Comparison of ENCODE assay signal across 26 cellular contexts in genomic region chr13:62684359-62684758, GRCh38.
"Had no signal": no experiment of that assay in that cellular context is flagged by ENCODE, and none has a peak within 500 bp of the region (broad histone marks: within the 10 kb centered on the region; RNA-seq: fewer than 3 reads in every experiment).

No MANE protein-coding gene starts in this region.

- H3K9me3 Mint-ChIP-seq: activated B cell treated with CpG ODN at 0.5 μM for 24 hours; activated T-helper 17 cell treated with anti-CD3 and anti-CD28 coated beads, Interleukin-2, amount 50 U/mL, for 72 hours; neural crest cell had no signal

- H3K27ac ChIP-seq: dorsolateral prefrontal cortex, esophagus muscularis mucosa, hepatocyte, lower lobe of right lung, sigmoid colon, testis had no signal

- H3K36me3 ChIP-seq: esophagus muscularis mucosa, lower lobe of right lung, sigmoid colon had no signal

- H3K4me3 Mint-ChIP-seq: activated B cell treated with CpG ODN at 0.5 μM for 24 hours; activated CD4-positive, alpha-beta T cell treated with anti-CD3 and anti-CD28 coated beads for 36 hours; activated naive CD8-positive, alpha-beta T cell; activated T-cell treated with anti-CD3 and anti-CD28 coated beads, Interleukin-2, amount 50 U/mL, for 24 hours; activated T-helper 17 cell treated with anti-CD3 and anti-CD28 coated beads, Interleukin-2, amount 50 U/mL, for 72 hours; central memory CD8-positive, alpha-beta T cell; effector memory CD8-positive, alpha-beta T cell; immature natural killer cell; naive thymus-derived CD4-positive, alpha-beta T cell; neural crest cell; stimulated activated naive B cell treated with anti-CD40 and anti-IgM and Interleukin-4, amounts not matched to agents 10 μg/mL and 1 μg/mL and 100 μg/mL, for 72 hours had no signal

- H3K27me3 Mint-ChIP-seq: activated B cell treated with CpG ODN at 0.5 μM for 24 hours; activated CD4-positive, alpha-beta T cell treated with anti-CD3 and anti-CD28 coated beads for 36 hours; activated naive CD8-positive, alpha-beta T cell; activated T-cell treated with anti-CD3 and anti-CD28 coated beads, Interleukin-2, amount 50 U/mL, for 24 hours; activated T-helper 17 cell treated with anti-CD3 and anti-CD28 coated beads, Interleukin-2, amount 50 U/mL, for 72 hours; central memory CD8-positive, alpha-beta T cell; effector memory CD8-positive, alpha-beta T cell; naive thymus-derived CD4-positive, alpha-beta T cell; stimulated activated naive B cell treated with anti-CD40 and anti-IgM and Interleukin-4, amounts not matched to agents 10 μg/mL and 1 μg/mL and 100 μg/mL, for 72 hours had no signal

- H3K4me1 ChIP-seq: esophagus muscularis mucosa, lower lobe of right lung, sigmoid colon, testis had no signal

- DNase-seq: activated B cell treated with CpG ODN at 0.5 μM for 24 hours; activated CD4-positive, alpha-beta T cell treated with anti-CD3 and anti-CD28 coated beads for 36 hours; activated CD4-positive, alpha-beta T cell treated with anti-CD3 and anti-CD28 coated beads, Interleukin-2, amount 50 U/mL, for 4 hours; activated CD8-positive, alpha-beta memory T cell treated with anti-CD3 and anti-CD28 coated beads for 24 hours; activated CD8-positive, alpha-beta memory T cell treated with anti-CD3 and anti-CD28 coated beads, Interleukin-2, amount 50 U/mL, for 4 hours; activated T-cell treated with anti-CD3 and anti-CD28 coated beads, Interleukin-2, amount 50 U/mL, for 24 hours; dorsolateral prefrontal cortex; effector memory CD8-positive, alpha-beta T cell; glutamatergic neuron; immature natural killer cell; lower lobe of right lung; naive thymus-derived CD4-positive, alpha-beta T cell; sigmoid colon; stimulated activated CD4-positive, alpha-beta T cell treated with anti-CD3 and anti-CD28 coated beads, Interleukin-15, amount 100 ng/mL, for 24 hours; stimulated activated naive B cell treated with anti-CD40 and anti-IgM and Interleukin-4, amounts not matched to agents 10 μg/mL and 1 μg/mL and 100 μg/mL, for 72 hours; testis had no signal

- H3K4me3 ChIP-seq: dorsolateral prefrontal cortex, esophagus muscularis mucosa, hepatocyte, lower lobe of right lung, sigmoid colon, smooth muscle cell, testis had no signal

- H3K27ac Mint-ChIP-seq: activated B cell treated with CpG ODN at 0.5 μM for 24 hours; activated CD4-positive, alpha-beta T cell treated with anti-CD3 and anti-CD28 coated beads for 36 hours; activated naive CD8-positive, alpha-beta T cell; activated T-cell treated with anti-CD3 and anti-CD28 coated beads, Interleukin-2, amount 50 U/mL, for 24 hours; activated T-helper 17 cell treated with anti-CD3 and anti-CD28 coated beads, Interleukin-2, amount 50 U/mL, for 72 hours; effector memory CD8-positive, alpha-beta T cell; immature natural killer cell; naive thymus-derived CD4-positive, alpha-beta T cell; stimulated activated naive B cell treated with anti-CD40 and anti-IgM and Interleukin-4, amounts not matched to agents 10 μg/mL and 1 μg/mL and 100 μg/mL, for 72 hours had no signal

- H3K4me1 Mint-ChIP-seq: activated B cell treated with CpG ODN at 0.5 μM for 24 hours; activated CD4-positive, alpha-beta T cell treated with anti-CD3 and anti-CD28 coated beads for 36 hours; activated T-helper 17 cell treated with anti-CD3 and anti-CD28 coated beads, Interleukin-2, amount 50 U/mL, for 72 hours; central memory CD8-positive, alpha-beta T cell; immature natural killer cell; naive thymus-derived CD4-positive, alpha-beta T cell; neural crest cell; stimulated activated naive B cell treated with anti-CD40 and anti-IgM and Interleukin-4, amounts not matched to agents 10 μg/mL and 1 μg/mL and 100 μg/mL, for 72 hours had no signal

- H3K27me3 ChIP-seq: dorsolateral prefrontal cortex, esophagus muscularis mucosa, hepatocyte, sigmoid colon, testis had no signal

- ATAC-seq: activated CD4-positive, alpha-beta T cell treated with anti-CD3 and anti-CD28 coated beads for 36 hours; activated T-helper 17 cell treated with anti-CD3 and anti-CD28 coated beads, Interleukin-2, amount 50 U/mL, for 72 hours; effector memory CD8-positive, alpha-beta T cell; left lobe of liver; lower lobe of right lung; naive thymus-derived CD4-positive, alpha-beta T cell; stimulated activated naive B cell treated with anti-CD40 and anti-IgM and Interleukin-4, amounts not matched to agents 10 μg/mL and 1 μg/mL and 100 μg/mL, for 72 hours had no signal

- H3K36me3 Mint-ChIP-seq: activated naive CD8-positive, alpha-beta T cell; immature natural killer cell; naive thymus-derived CD4-positive, alpha-beta T cell; stimulated activated naive B cell treated with anti-CD40 and anti-IgM and Interleukin-4, amounts not matched to agents 10 μg/mL and 1 μg/mL and 100 μg/mL, for 72 hours had no signal

- H3K9me3 ChIP-seq: esophagus muscularis mucosa, lower lobe of right lung, sigmoid colon, testis had no signal

- FAIRE-seq: astrocyte, endothelial cell of umbilical vein had no signal
